In the genomic region with DNA sequence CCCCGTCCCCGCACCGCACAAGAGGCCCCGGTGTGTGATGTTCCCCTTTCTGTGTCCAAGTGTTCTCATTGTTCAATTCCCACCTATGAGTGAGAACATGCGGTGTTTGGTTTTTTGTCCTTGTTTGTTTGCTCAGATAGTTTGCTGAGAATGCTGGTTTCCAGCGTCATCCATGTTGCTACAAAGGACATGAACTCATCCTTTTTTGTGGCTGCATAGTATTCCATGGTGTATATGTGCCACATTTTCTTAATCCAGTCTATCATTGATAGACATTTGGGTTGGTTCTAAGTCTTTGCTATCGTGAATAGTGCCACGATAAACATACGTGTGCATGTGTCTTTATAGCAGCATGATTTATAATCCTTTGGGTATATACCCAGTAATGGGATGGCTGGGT, we compare ENCODE assay signal across 1 cellular context. TPM values are rescaled to one million over a fixed set of nuclear protein-coding genes. Genes with fewer than 3 reads are reported as not detected.
"Had no signal": no experiment of that assay in that cellular context is flagged by ENCODE, and none has a peak within 500 bp of the region (broad histone marks: within the 10 kb centered on the region; RNA-seq: fewer than 3 reads in every experiment).

No MANE protein-coding gene starts in this region.

RNA-seq across cellular contexts. Expression of gene TMC7, which starts 8.0 kb away (rescaled TPM):
- total RNA-seq: GM12878 had no signal
